19 cellular contexts compared by ENCODE assay signal in genomic region chr9:81461196-81461595, GRCh38.
DNase-seq lines count a peak whose midpoint lies in the region; TF ChIP-seq lines count a peak whose summit lies in the region.
"Had no signal": no experiment of that assay in that cellular context is flagged by ENCODE, and none has a peak within 500 bp of the region (broad histone marks: within the 10 kb centered on the region; RNA-seq: fewer than 3 reads in every experiment).

No MANE protein-coding gene starts in this region.

- H3K4me3 ChIP-seq in astrocyte of the spinal cord (ENCODE audit: low read depth, low read length) (no peak overlapping the region), mesendoderm (ENCODE audit: low read length) (no peak overlapping the region), osteoblast (ENCODE audit: insufficient read depth, low read length) (no peak overlapping the region)

- TF ChIP-seq CTCF in astrocyte of the spinal cord (IDR thresholded peaks at IDR 0.05; ENCODE audit: low read depth, low read length) (no peak), osteoblast (IDR thresholded peaks at IDR 0.05; ENCODE audit: extremely low read depth, low read depth, low read length) (no peak)

- H2BK5ac ChIP-seq in mesendoderm (ENCODE audit: low read length) = no peak overlapping the region

- no peak overlapping the region for H3K23ac ChIP-seq in mesendoderm (ENCODE audit: low read length)

- H3K56ac ChIP-seq in mesendoderm (ENCODE audit: low read length) = no peak overlapping the region

- H3K9me3 ChIP-seq in osteoblast (ENCODE audit: low read depth, low read length) = no peaks in the 10 kb centered on the region

- H3K4ac ChIP-seq in mesendoderm (ENCODE audit: low read depth, low read length) = no peak overlapping the region

- no peak overlapping the region for H3K9ac ChIP-seq in mesendoderm (ENCODE audit: low read length)

- DNase-seq in H4 (ENCODE audit: low spot score) (peak; percentile 6), NCI-H226 (peak; percentile 74), astrocyte of the spinal cord (ENCODE audit: low read depth, low spot score) (peak; percentile 45), mesendoderm (peak; percentile 72), osteoblast (ENCODE audit: insufficient read length, low spot score, missing footprints) (no peak)
- no peak for DNase-seq in activated CD4-positive, alpha-beta T cell treated with anti-CD3 and anti-CD28 coated beads for 1 hour
- no peak for DNase-seq in activated CD4-positive, alpha-beta T cell treated with anti-CD3 and anti-CD28 coated beads for 48 hours
- DNase-seq: ACHN; CD8-positive, alpha-beta T cell; DMS79 treated with DMSO at 0.1 percent for 48 hours; GF-D8; H7; Kasumi-1; NCI-H1048; NCI-H146; NCI-H2107; NCI-H345; NCI-H526 treated with DMSO at 0.1 percent for 48 hours; SHP77 had no signal

- in situ Hi-C loops in astrocyte of the spinal cord (cut with HindIII; ENCODE audit: low sequenced_read_pairs) = no loop called here

- no peaks in the 10 kb centered on the region for H4K20me1 ChIP-seq in osteoblast (ENCODE audit: insufficient read depth, low read length)

- no peak overlapping the region for H2BK15ac ChIP-seq in mesendoderm (replicated peaks; ENCODE audit: low read depth)

- H3K4me2 ChIP-seq in mesendoderm (ENCODE audit: low read length) = no peak overlapping the region
- no peak overlapping the region for H3K4me2 ChIP-seq in osteoblast (ENCODE audit: insufficient read depth, low read length)

- H3K27ac ChIP-seq in mesendoderm (ENCODE audit: low read depth, low read length) (no peak overlapping the region), osteoblast (ENCODE audit: low read depth, low read length) (no peak overlapping the region)

- H3K27me3 ChIP-seq in mesendoderm (ENCODE audit: insufficient read depth, low read length, poor library complexity) (no peaks in the 10 kb centered on the region), osteoblast (ENCODE audit: insufficient read depth, low read length) (no peaks in the 10 kb centered on the region)

- H3K4me1 ChIP-seq in mesendoderm (ENCODE audit: control insufficient read depth, low read depth, low read length) (no peaks in the 10 kb centered on the region), osteoblast (ENCODE audit: insufficient read depth, low read length) (peaks cover 5% of the 10 kb centered on the region)

- no peak overlapping the region for H2AK5ac ChIP-seq in mesendoderm (ENCODE audit: low read length)

- H3K36me3 ChIP-seq in mesendoderm (ENCODE audit: control insufficient read depth, insufficient read depth, low read length) (no peaks in the 10 kb centered on the region), osteoblast (ENCODE audit: insufficient read depth, low read length) (no peaks in the 10 kb centered on the region)

- H3K18ac ChIP-seq in mesendoderm (ENCODE audit: low read length) = no peak overlapping the region

- H3K79me2 ChIP-seq in mesendoderm (ENCODE audit: control insufficient read depth, insufficient read depth, low read length) = no peaks in the 10 kb centered on the region
- H3K79me2 ChIP-seq in osteoblast (ENCODE audit: insufficient read depth, low read length) = no peaks in the 10 kb centered on the region

- H2BK120ac ChIP-seq in mesendoderm (ENCODE audit: low read depth, low read length) = no peak overlapping the region

- no peak overlapping the region for H2AFZ ChIP-seq in osteoblast (ENCODE audit: low read length)

- H3K79me1 ChIP-seq in mesendoderm (ENCODE audit: low read length) = no peaks in the 10 kb centered on the region

- no peak overlapping the region for H4K5ac ChIP-seq in mesendoderm (ENCODE audit: low read length)

- no CpG with 5 or more reads among the region's 5 CpGs for WGBS in mesendoderm (ENCODE audit: extremely low coverage, insufficient coverage, low lambda C conversion rate)

- H4K8ac ChIP-seq in mesendoderm (ENCODE audit: low read depth, low read length) = no peak overlapping the region

Comparison
In these comparisons a context has a peak if more than half of its experiments do, and no peak if none do; other contexts are left out.
1. DNase-seq: peak in H4 (single experiment), NCI-H226 (single experiment), astrocyte of the spinal cord (single experiment) and mesendoderm (single experiment); none in osteoblast (single experiment), activated CD4-positive, alpha-beta T cell treated with anti-CD3 and anti-CD28 coated beads for 1 hour (single experiment) and activated CD4-positive, alpha-beta T cell treated with anti-CD3 and anti-CD28 coated beads for 48 hours (single experiment).